In the genomic region with DNA sequence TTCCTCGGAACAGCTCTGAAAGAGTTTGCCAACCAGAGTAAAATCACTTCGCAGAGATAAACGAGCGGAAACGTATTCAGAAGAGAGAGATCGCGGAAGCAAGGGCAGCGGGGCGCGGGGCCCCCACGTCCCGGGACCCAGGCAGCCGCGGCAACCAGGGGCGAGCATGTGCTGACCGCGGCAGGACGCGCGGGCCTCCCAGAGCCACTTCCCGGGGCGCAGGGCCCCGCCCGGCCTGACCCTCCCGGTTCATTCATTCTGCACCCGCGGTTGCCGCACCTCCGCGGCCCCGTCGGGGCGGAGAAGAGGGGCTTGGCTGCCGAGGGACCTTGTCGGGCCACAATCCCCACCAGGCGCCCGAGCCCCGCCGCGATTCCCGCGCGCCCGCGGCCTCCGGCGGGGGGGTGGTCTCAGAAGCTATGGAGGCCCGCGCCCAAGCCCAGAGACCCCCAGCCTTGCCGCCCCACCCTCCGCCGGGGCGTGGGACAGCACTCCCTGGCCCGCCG, we compare ENCODE assay signal across 8 cellular contexts. TPM values are rescaled to one million over a fixed set of nuclear protein-coding genes. Genes with fewer than 3 reads are reported as not detected.
DNase-seq lines count a peak whose midpoint lies in the region; ATAC-seq, FAIRE-seq and TF ChIP-seq lines count a peak whose summit lies in the region.

No MANE protein-coding gene starts in this region.

- BruUV-seq in HepG2 (replicated peaks; lab: Mats Ljungman, UMichigan): no TSS peak

- H4K20me1 ChIP-seq in HepG2 (ENCODE audit: insufficient read depth, low read length): peaks cover 44% of the 10 kb centered on the region

- H3K9me3 ChIP-seq in HepG2 (ENCODE audit: low read length): no peaks in the 10 kb centered on the region

- H3K4me1 ChIP-seq in HepG2 (ENCODE audit: insufficient read depth, low read length): peaks cover 60% of the 10 kb centered on the region

- in situ Hi-C loops in HepG2 (cut with HindIII; ENCODE audit: extremely low pct_ligation_motif_present, low pct_unique_long_range_greater_than_20kb): no loop called here

- DNase-seq in COLO668 (lab: John Stamatoyannopoulos, UW; ENCODE audit: unreplicated experiment): peak; percentile 58
- DNase-seq in UCSD-AML1 (lab: John Stamatoyannopoulos, UW; ENCODE audit: unreplicated experiment): peak; percentile 37
- peak; percentile 11 to 25 for DNase-seq in central memory CD8-positive, alpha-beta T cell (ENCODE audit: low spot score in 2 of 2)
- no peak for DNase-seq in HepG2 (ENCODE audit: low spot score)
- peak; percentile 1 to 19 for DNase-seq in stimulated activated CD8-positive, alpha-beta memory T cell treated with anti-CD3 and anti-CD28 coated beads, Interleukin-4, amount 100 ng/mL, for 1 hour (ENCODE audit: low read depth in 2 of 2, low spot score in 1 of 2)
- no peak for DNase-seq in midbrain (lab: John Stamatoyannopoulos, UW)

- WGBS in HepG2 (ENCODE audit: low lambda C conversion rate): 2% methylated on average over 17 of the region's 55 CpGs

- ATAC-seq in HG02852 (IDR thresholded peaks at IDR 0.05; ENCODE audit: unreplicated experiment) (peak; percentile 6), HepG2 (peak; percentile 17), HG02759 (IDR thresholded peaks at IDR 0.05; ENCODE audit: unreplicated experiment) (no peak)
- peak; percentile 7 for ATAC-seq in central memory CD8-positive, alpha-beta T cell (replicated peaks; ENCODE audit: extremely low read depth, poor library complexity, severe bottlenecking)

- POLR2A ChIA-PET in HepG2 (lab: Yijun Ruan, JAX): no interaction called here

- H3K9me3 Mint-ChIP-seq in central memory CD8-positive, alpha-beta T cell: no peaks in the 10 kb centered on the region

- TF ChIP-seq EP300 in HepG2 (IDR thresholded peaks at IDR 0.05; ENCODE audit: low read depth in 2 of 2, low read length in 2 of 2) (no peak), HepG2 (CRISPR knock-in tag; IDR thresholded peaks at IDR 0.05; ENCODE audit: borderline replicate concordance) (no peak)

- no peaks in the 10 kb centered on the region; a peak in 1 of 5 replicates for H3K27me3 ChIP-seq in HepG2 (ENCODE audit: control insufficient read depth in 1 of 2, insufficient read depth in 2 of 2, low read length in 2 of 2)

- no peak for TF ChIP-seq CTCF in HepG2 (CRISPR knock-in tag; IDR thresholded peaks at IDR 0.05)

- H3K36me3 ChIP-seq in HepG2 (replicated peaks in 1 of 2; ENCODE audit: control insufficient read depth in 1 of 2, insufficient read depth in 2 of 2, low read length in 2 of 2): peaks cover 0 to 1% of the 10 kb centered on the region in 2 experiments; a peak in 1 of 5 replicates

- H3K4me3 ChIP-seq in HepG2 (replicated peaks in 1 of 3; ENCODE audit: insufficient read depth in 1 of 3, low read depth in 2 of 3, low read length in 3 of 3): peak overlapping the region; percentile 70 to 95 (median 76)

- H3K27me3 Mint-ChIP-seq in central memory CD8-positive, alpha-beta T cell: no peaks in the 10 kb centered on the region

- peak overlapping the region; percentile 96 for H3K9ac ChIP-seq in HepG2 (ENCODE audit: insufficient read depth, low read depth, low read length)

- peaks cover 14% of the 10 kb centered on the region for H3K36me3 Mint-ChIP-seq in central memory CD8-positive, alpha-beta T cell (ENCODE audit: insufficient read depth)

- TF ChIP-seq POLR2A in HepG2 (IDR thresholded peaks at IDR 0.05; ENCODE audit: insufficient read depth in 1 of 2, low read depth in 2 of 2, low read length in 2 of 2): no peak

- H2AFZ ChIP-seq in HepG2 (ENCODE audit: low read length): no peak overlapping the region

- H3K4me2 ChIP-seq in HepG2 (ENCODE audit: low read depth, low read length): peak overlapping the region; percentile 90

- peaks cover 55% of the 10 kb centered on the region for H3K4me1 Mint-ChIP-seq in central memory CD8-positive, alpha-beta T cell

- CTCF ChIA-PET in HepG2 (lab: Yijun Ruan, JAX; ENCODE audit: low intra/inter-chr PET ratio, low total read pairs): no interaction called here

- TF ChIP-seq RAD21 in HepG2 (CRISPR knock-in tag; IDR thresholded peaks at IDR 0.05): no peak

- H3K27ac ChIP-seq in HepG2 (ENCODE audit: extremely low read length, insufficient read depth, low read length): peak overlapping the region; percentile 92

- peak overlapping the region; percentile 96 for H3K4me3 Mint-ChIP-seq in central memory CD8-positive, alpha-beta T cell

- H3K79me2 ChIP-seq in HepG2 (ENCODE audit: insufficient read depth, low read length): peaks cover 63% of the 10 kb centered on the region

- FAIRE-seq in HepG2 (lab: Jason Lieb, UNC): no peak

- intact Hi-C loops in HepG2 (cut with micrococcal nuclease; ENCODE audit: unreplicated experiment): no loop called here

- peak overlapping the region; percentile 96 for H3K27ac Mint-ChIP-seq in central memory CD8-positive, alpha-beta T cell (ENCODE audit: low read depth)

TF ChIP-seq in HepG2, 621 proteins besides CTCF, POLR2A, EP300 and RAD21 (continues in another document):
- TF ChIP-seq HNRNPK (IDR thresholded peaks at IDR 0.05; ENCODE audit: low read depth, low read length, poor library complexity, severe bottlenecking) (peak; percentile 23), NCOA1 (CRISPR knock-in tag; IDR thresholded peaks at IDR 0.05) (0 out of 2 replicates have a peak, but pooled peaks have one; percentile 3), ZNF780A (CRISPR knock-in tag; IDR thresholded peaks at IDR 0.05) (no peak), ZNF703 (CRISPR knock-in tag; IDR thresholded peaks at IDR 0.05; ENCODE audit: borderline replicate concordance) (0 out of 2 replicates have a peak, but pooled peaks have one; percentile 1), ZSCAN21 (CRISPR knock-in tag; IDR thresholded peaks at IDR 0.05; ENCODE audit: borderline replicate concordance) (no peak), ZNF577 (CRISPR knock-in tag; IDR thresholded peaks at IDR 0.05; ENCODE audit: borderline replicate concordance, low read depth) (no peak)
- TF ChIP-seq, protein P1, sequence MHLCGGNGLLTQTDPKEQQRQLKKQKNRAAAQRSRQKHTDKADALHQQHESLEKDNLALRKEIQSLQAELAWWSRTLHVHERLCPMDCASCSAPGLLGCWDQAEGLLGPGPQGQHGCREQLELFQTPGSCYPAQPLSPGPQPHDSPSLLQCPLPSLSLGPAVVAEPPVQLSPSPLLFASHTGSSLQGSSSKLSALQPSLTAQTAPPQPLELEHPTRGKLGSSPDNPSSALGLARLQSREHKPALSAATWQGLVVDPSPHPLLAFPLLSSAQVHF (CRISPR knock-in tag; IDR thresholded peaks at IDR 0.05): peak; percentile 18; the same call in 1 of the 2 replicates
- TF ChIP-seq, protein P2, sequence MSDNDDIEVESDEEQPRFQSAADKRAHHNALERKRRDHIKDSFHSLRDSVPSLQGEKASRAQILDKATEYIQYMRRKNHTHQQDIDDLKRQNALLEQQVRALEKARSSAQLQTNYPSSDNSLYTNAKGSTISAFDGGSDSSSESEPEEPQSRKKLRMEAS (IDR thresholded peaks at IDR 0.05): peak; percentile 62

RNA-seq across cellular contexts. Expression of a gene that starts 0.6 kb away (rescaled TPM):
- 197 and 317 TPM in 2 replicates for total RNA-seq in HepG2 (2016; rRNA removed; fragmentation: Illumina TruSeq; extraction: Trizol)
- total RNA-seq in HepG2 (2016; cell fraction: cytosol; rRNA removed; fragmentation: Illumina TruSeq; extraction: Trizol; ENCODE audit: low read depth): 43.5 and 43.9 TPM in 2 replicates
- total RNA-seq in HepG2 (2016; cell fraction: insoluble cytoplasmic fraction; rRNA removed; fragmentation: Illumina TruSeq; extraction: Trizol): 195 and 339 TPM in 2 replicates
- total RNA-seq in HepG2 (2016; cell fraction: membrane; rRNA removed; fragmentation: Illumina TruSeq; extraction: Trizol): 74.6 and 87.2 TPM in 2 replicates
- 66.6 and 69.2 TPM in 2 replicates for total RNA-seq in HepG2 (2016; cell fraction: nucleus; rRNA removed; fragmentation: Illumina TruSeq; extraction: Trizol)
- polyA plus RNA-seq in HepG2 (2011; rRNA removed): 179 and 188 TPM in 2 replicates
- polyA plus RNA-seq in HepG2 (2011; cell fraction: cytosol; rRNA removed): 71.4 and 85.0 TPM in 2 replicates
- polyA plus RNA-seq in HepG2 (2011; cell fraction: nucleus; rRNA removed): 21.6 and 30.5 TPM in 2 replicates
- polyA plus RNA-seq in HepG2 (2012): 160 and 165 TPM in 2 replicates
- 41.1 and 43.9 TPM in 2 replicates for polyA plus RNA-seq in HepG2 (2016; cell fraction: cytosol; fragmentation: Illumina TruSeq; extraction: Trizol; ENCODE audit: low read depth)
- 331 and 351 TPM in 2 replicates for polyA plus RNA-seq in HepG2 (2016; cell fraction: insoluble cytoplasmic fraction; fragmentation: Illumina TruSeq; extraction: Trizol; ENCODE audit: low read depth)
- polyA plus RNA-seq in HepG2 (2016; cell fraction: membrane; fragmentation: Illumina TruSeq; extraction: Trizol; ENCODE audit: low read depth): 56.6 and 65.4 TPM in 2 replicates
- polyA plus RNA-seq in HepG2 (2016; cell fraction: nucleus; fragmentation: Illumina TruSeq; extraction: Trizol; ENCODE audit: insufficient read depth, low read depth): 115 and 117 TPM in 2 replicates
- polyA minus RNA-seq in HepG2 (2011; rRNA and poly(A)+ RNA removed; ENCODE audit: low replicate concordance): 45.7 and 70.5 TPM in 2 replicates
- 70.3 and 70.8 TPM in 2 replicates for polyA minus RNA-seq in HepG2 (2011; cell fraction: cytosol; rRNA and poly(A)+ RNA removed)
- polyA minus RNA-seq in HepG2 (2011; cell fraction: nucleus; rRNA and poly(A)+ RNA removed): 23.6 and 30.6 TPM in 2 replicates

RNA-seq across cellular contexts. Expression of a gene that starts 26.1 kb away (rescaled TPM):
- total RNA-seq in HepG2 (2016; rRNA removed; fragmentation: Illumina TruSeq; extraction: Trizol): 148 and 224 TPM in 2 replicates
- total RNA-seq in HepG2 (2016; cell fraction: cytosol; rRNA removed; fragmentation: Illumina TruSeq; extraction: Trizol; ENCODE audit: low read depth): 63.1 and 69.4 TPM in 2 replicates
- 148 and 233 TPM in 2 replicates for total RNA-seq in HepG2 (2016; cell fraction: insoluble cytoplasmic fraction; rRNA removed; fragmentation: Illumina TruSeq; extraction: Trizol)
- 119 and 120 TPM in 2 replicates for total RNA-seq in HepG2 (2016; cell fraction: membrane; rRNA removed; fragmentation: Illumina TruSeq; extraction: Trizol)
- 72.3 and 83.9 TPM in 2 replicates for total RNA-seq in HepG2 (2016; cell fraction: nucleus; rRNA removed; fragmentation: Illumina TruSeq; extraction: Trizol)
- polyA plus RNA-seq in HepG2 (2011; rRNA removed): 75.4 and 93.3 TPM in 2 replicates
- polyA plus RNA-seq in HepG2 (2011; cell fraction: cytosol; rRNA removed): 44.4 and 77.9 TPM in 2 replicates
- 21.4 and 32.1 TPM in 2 replicates for polyA plus RNA-seq in HepG2 (2011; cell fraction: nucleus; rRNA removed)
- 77.4 and 156 TPM in 2 replicates for polyA plus RNA-seq in HepG2 (2012)
- 62.5 and 71.1 TPM in 2 replicates for polyA plus RNA-seq in HepG2 (2016; cell fraction: cytosol; fragmentation: Illumina TruSeq; extraction: Trizol; ENCODE audit: low read depth)
- polyA plus RNA-seq in HepG2 (2016; cell fraction: insoluble cytoplasmic fraction; fragmentation: Illumina TruSeq; extraction: Trizol; ENCODE audit: low read depth): 198 and 212 TPM in 2 replicates
- polyA plus RNA-seq in HepG2 (2016; cell fraction: membrane; fragmentation: Illumina TruSeq; extraction: Trizol; ENCODE audit: low read depth): 87.3 and 92.4 TPM in 2 replicates
- polyA plus RNA-seq in HepG2 (2016; cell fraction: nucleus; fragmentation: Illumina TruSeq; extraction: Trizol; ENCODE audit: insufficient read depth, low read depth): 78.8 and 79.9 TPM in 2 replicates
- polyA minus RNA-seq in HepG2 (2011; rRNA and poly(A)+ RNA removed; ENCODE audit: low replicate concordance): 23.0 and 26.1 TPM in 2 replicates
- polyA minus RNA-seq in HepG2 (2011; cell fraction: cytosol; rRNA and poly(A)+ RNA removed): 48.1 and 52.1 TPM in 2 replicates
- polyA minus RNA-seq in HepG2 (2011; cell fraction: nucleus; rRNA and poly(A)+ RNA removed): 61.4 and 110 TPM in 2 replicates

Comparison
In these comparisons a context has a peak if more than half of its experiments do, and no peak if none do; other contexts are left out.
1. DNase-seq: peak in COLO668 (single experiment), UCSD-AML1 (single experiment), central memory CD8-positive, alpha-beta T cell (2 of 2) and stimulated activated CD8-positive, alpha-beta memory T cell treated with anti-CD3 and anti-CD28 coated beads, Interleukin-4, amount 100 ng/mL, for 1 hour (2 of 2); none in HepG2 (single experiment) and midbrain (single experiment).